Comparison of ENCODE assay signal across 24 cellular contexts in genomic region chr3:115932807-115933206, GRCh38.
DNase-seq lines count a peak whose midpoint lies in the region; ATAC-seq lines count a peak whose summit lies in the region.
"Had no signal": no experiment of that assay in that cellular context is flagged by ENCODE, and none has a peak within 500 bp of the region (broad histone marks: within the 10 kb centered on the region; RNA-seq: fewer than 3 reads in every experiment).

No MANE protein-coding gene starts in this region.

- H3K4ac ChIP-seq in trophoblast cell (ENCODE audit: low read depth, low read length) = no peak overlapping the region

- no peaks in the 10 kb centered on the region for H3K27me3 ChIP-seq in trophoblast cell (ENCODE audit: insufficient read depth, low read length)
- H3K27me3 ChIP-seq: pancreas, right lobe of liver, testis had no signal

- H4K12ac ChIP-seq in trophoblast cell (ENCODE audit: low read depth, low read length) = no peak overlapping the region

- H3K4me1 ChIP-seq in trophoblast cell (ENCODE audit: control insufficient read depth in 1 of 2, insufficient read depth in 2 of 2, low read length in 2 of 2) = no peaks in the 10 kb centered on the region
- H3K4me1 ChIP-seq: pancreas, right lobe of liver, testis had no signal

- H4K8ac ChIP-seq in trophoblast cell (ENCODE audit: low read depth, low read length) = no peak overlapping the region

- no peak for DNase-seq in trophoblast cell
- DNase-seq in HuH-7 (ENCODE audit: low spot score) = no peak
- no peak for DNase-seq in cerebellar cortex (ENCODE audit: low spot score)
- DNase-seq: activated CD4-positive, alpha-beta T cell treated with anti-CD3 and anti-CD28 coated beads, Interleukin-2, amount 50 U/mL, for 48 hours; activated naive CD4-positive, alpha-beta T cell; activated T-cell treated with anti-CD3 and anti-CD28 coated beads for 4 hours; amygdala; KG1; kidney; naive thymus-derived CD4-positive, alpha-beta T cell; NCI-H1105; NCI-H2107; NCI-H524 treated with DMSO at 0.1 percent for 48 hours; pancreas; right lobe of liver; Right ventricle myocardium superior; T-helper 1 cell; testis had no signal

- no peak overlapping the region for H3K23ac ChIP-seq in trophoblast cell (ENCODE audit: low read length)

- no peak overlapping the region for H4K91ac ChIP-seq in trophoblast cell (ENCODE audit: low read depth, low read length)

- ATAC-seq in GM18868 (IDR thresholded peaks at IDR 0.05; ENCODE audit: unreplicated experiment) (peak; percentile 73), HG02588 (IDR thresholded peaks at IDR 0.05; ENCODE audit: unreplicated experiment) (peak; percentile 40), HG03565 (IDR thresholded peaks at IDR 0.05; ENCODE audit: unreplicated experiment) (peak; percentile 52), HG02759 (IDR thresholded peaks at IDR 0.05; ENCODE audit: unreplicated experiment) (no peak)
- ATAC-seq: naive thymus-derived CD4-positive, alpha-beta T cell; pancreas; right lobe of liver; stimulated activated effector memory CD8-positive, alpha-beta T cell treated with anti-CD3 and anti-CD28 coated beads, Interleukin-12 subunit alpha, Interleukin-12 subunit beta, amount 100 ng/mL, for 72 hours had no signal

- no peak overlapping the region for H3K14ac ChIP-seq in trophoblast cell (ENCODE audit: low read length)

- H2BK5ac ChIP-seq in trophoblast cell (ENCODE audit: low read depth, low read length, poor library complexity) = no peak overlapping the region

- no peaks in the 10 kb centered on the region for H3K36me3 ChIP-seq in trophoblast cell (ENCODE audit: control insufficient read depth in 1 of 2, insufficient read depth in 2 of 2, low read length in 2 of 2)
- H3K36me3 ChIP-seq: pancreas, right lobe of liver had no signal

- H2BK120ac ChIP-seq in trophoblast cell (ENCODE audit: insufficient read depth, low read length, poor library complexity) = no peak overlapping the region

- H2AK5ac ChIP-seq in trophoblast cell (ENCODE audit: low read length) = no peak overlapping the region

- no peak overlapping the region for H3K27ac ChIP-seq in trophoblast cell (ENCODE audit: low read depth, low read length)
- H3K27ac ChIP-seq: epithelial cell of prostate, pancreas, right lobe of liver, testis had no signal

- peak overlapping the region; percentile 27 for H3K4me2 ChIP-seq in trophoblast cell (ENCODE audit: low read length)

- H2AFZ ChIP-seq in trophoblast cell (ENCODE audit: insufficient read depth, low read length, poor library complexity) = no peak overlapping the region

- H3K79me2 ChIP-seq in trophoblast cell (ENCODE audit: control insufficient read depth, insufficient read depth, low read length, poor library complexity) = no peaks in the 10 kb centered on the region

- no peaks in the 10 kb centered on the region for H3K79me1 ChIP-seq in trophoblast cell (ENCODE audit: low read length)

- H3K9ac ChIP-seq in trophoblast cell (ENCODE audit: low read length) = no peak overlapping the region

- H3K4me3 ChIP-seq in trophoblast cell (ENCODE audit: low read depth, low read length) = no peak overlapping the region
- H3K4me3 ChIP-seq: pancreas, right lobe of liver, testis had no signal

- no peak overlapping the region for H3K18ac ChIP-seq in trophoblast cell (ENCODE audit: low read length)

- no CpG with 5 or more reads among the region's 7 CpGs for WGBS in trophoblast cell (ENCODE audit: extremely low coverage, insufficient coverage, insufficient read length)

- no peak overlapping the region for H2BK12ac ChIP-seq in trophoblast cell (ENCODE audit: low read length)

- no peaks in the 10 kb centered on the region for H3K9me3 ChIP-seq in trophoblast cell (ENCODE audit: insufficient read depth, low read depth, low read length)
- H3K9me3 ChIP-seq: pancreas, right lobe of liver, testis had no signal
